1 cellular context compared by ENCODE assay signal in the genomic region with DNA sequence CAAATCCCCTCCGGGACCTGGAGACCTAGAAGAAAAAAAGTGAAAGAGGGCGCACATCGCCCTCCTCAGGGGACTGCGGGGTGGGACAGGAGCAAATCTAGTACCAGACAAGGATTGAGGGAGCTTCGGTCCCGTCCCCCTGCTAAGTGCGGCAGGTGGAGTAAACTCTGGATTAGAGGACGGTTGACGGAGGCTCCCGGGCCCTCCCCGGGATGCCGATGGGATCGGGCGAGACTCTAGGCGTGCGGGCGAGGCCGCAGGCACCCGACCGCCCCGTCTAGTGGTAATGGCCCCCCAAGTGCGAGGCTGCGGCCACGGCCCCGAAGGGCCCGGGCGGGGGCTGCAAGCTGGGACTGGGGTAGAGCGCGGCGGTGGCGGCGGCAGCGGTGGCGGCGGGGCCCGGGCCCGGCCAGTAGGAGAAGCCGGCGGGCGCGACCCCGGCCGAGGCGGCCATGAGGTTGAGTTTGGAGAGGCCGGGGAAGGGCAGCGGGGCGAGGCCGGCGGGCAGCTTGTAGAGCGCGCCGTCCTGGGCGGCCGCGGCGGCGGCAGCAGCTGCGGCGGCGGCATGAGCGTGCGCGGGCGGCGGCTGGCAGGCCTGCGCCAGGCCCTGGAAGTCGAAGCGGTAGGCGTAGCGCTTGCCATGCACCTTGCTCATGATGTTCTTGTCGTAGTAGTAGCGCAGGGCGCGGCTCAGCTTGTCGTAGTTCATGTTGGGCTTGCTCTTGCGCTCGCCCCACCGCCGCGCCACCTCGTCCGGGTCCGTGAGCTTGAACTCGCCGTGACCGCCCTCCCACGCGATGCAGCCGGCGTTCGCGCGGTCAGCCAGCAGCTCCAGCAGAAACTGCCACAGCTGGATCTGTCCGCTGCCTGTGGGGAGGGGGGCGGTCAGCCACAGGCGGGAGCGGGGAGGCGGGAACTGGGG.
TF ChIP-seq lines count a peak whose summit lies in the region.

No MANE protein-coding gene starts in this region.

TF ChIP-seq in HepG2, 621 proteins besides CTCF, POLR2A, EP300 and RAD21:
- TF ChIP-seq ZNF777 (CRISPR knock-in tag; IDR thresholded peaks at IDR 0.05): peak; percentile 54; the same call in 1 of the 2 replicates
- TF ChIP-seq ZFY (CRISPR knock-in tag; IDR thresholded peaks at IDR 0.05): peak; percentile 20; the same call in 1 of the 2 replicates
- peak; percentile 83; the same call in 1 of the 2 replicates for TF ChIP-seq EZH2 (conservative IDR thresholded peaks at IDR 0.05; ENCODE audit: low read depth, low read length)
- TF ChIP-seq, protein P1, sequence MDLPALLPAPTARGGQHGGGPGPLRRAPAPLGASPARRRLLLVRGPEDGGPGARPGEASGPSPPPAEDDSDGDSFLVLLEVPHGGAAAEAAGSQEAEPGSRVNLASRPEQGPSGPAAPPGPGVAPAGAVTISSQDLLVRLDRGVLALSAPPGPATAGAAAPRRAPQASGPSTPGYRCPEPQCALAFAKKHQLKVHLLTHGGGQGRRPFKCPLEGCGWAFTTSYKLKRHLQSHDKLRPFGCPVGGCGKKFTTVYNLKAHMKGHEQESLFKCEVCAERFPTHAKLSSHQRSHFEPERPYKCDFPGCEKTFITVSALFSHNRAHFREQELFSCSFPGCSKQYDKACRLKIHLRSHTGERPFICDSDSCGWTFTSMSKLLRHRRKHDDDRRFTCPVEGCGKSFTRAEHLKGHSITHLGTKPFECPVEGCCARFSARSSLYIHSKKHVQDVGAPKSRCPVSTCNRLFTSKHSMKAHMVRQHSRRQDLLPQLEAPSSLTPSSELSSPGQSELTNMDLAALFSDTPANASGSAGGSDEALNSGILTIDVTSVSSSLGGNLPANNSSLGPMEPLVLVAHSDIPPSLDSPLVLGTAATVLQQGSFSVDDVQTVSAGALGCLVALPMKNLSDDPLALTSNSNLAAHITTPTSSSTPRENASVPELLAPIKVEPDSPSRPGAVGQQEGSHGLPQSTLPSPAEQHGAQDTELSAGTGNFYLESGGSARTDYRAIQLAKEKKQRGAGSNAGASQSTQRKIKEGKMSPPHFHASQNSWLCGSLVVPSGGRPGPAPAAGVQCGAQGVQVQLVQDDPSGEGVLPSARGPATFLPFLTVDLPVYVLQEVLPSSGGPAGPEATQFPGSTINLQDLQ (CRISPR knock-in tag; IDR thresholded peaks at IDR 0.05): 0 out of 2 replicates have a peak, but pooled peaks have one; percentile 29
- no peak for TF ChIP-seq ZKSCAN1 (IDR thresholded peaks at IDR 0.05; ENCODE audit: low read length)
- 0 out of 2 replicates have a peak, but pooled peaks have one; percentile 30 for TF ChIP-seq CENPT (CRISPR knock-in tag; IDR thresholded peaks at IDR 0.05; ENCODE audit: low read depth)
- TF ChIP-seq MAX (IDR thresholded peaks at IDR 0.05): peak; percentile 43; the same call in 1 of the 2 replicates
- no peak for TF ChIP-seq ZNF652 (CRISPR knock-in tag; IDR thresholded peaks at IDR 0.05; ENCODE audit: borderline replicate concordance, low read depth)
- no peak for TF ChIP-seq KLF6 (CRISPR knock-in tag; IDR thresholded peaks at IDR 0.05)
- TF ChIP-seq STAT5B (CRISPR knock-in tag; IDR thresholded peaks at IDR 0.05): no peak
- 0 out of 2 replicates have a peak, but pooled peaks have one; percentile 33 for TF ChIP-seq ZNF563 (CRISPR knock-in tag; IDR thresholded peaks at IDR 0.05)
- TF ChIP-seq PRMT3 (CRISPR knock-in tag; IDR thresholded peaks at IDR 0.05; ENCODE audit: borderline replicate concordance, low read depth): 0 out of 2 replicates have a peak, but pooled peaks have one; percentile 20
- no peak for TF ChIP-seq ZNF703 (CRISPR knock-in tag; IDR thresholded peaks at IDR 0.05; ENCODE audit: borderline replicate concordance)
- TF ChIP-seq KLF13 (CRISPR knock-in tag; IDR thresholded peaks at IDR 0.05): no peak
- TF ChIP-seq ZNF281 (CRISPR knock-in tag; IDR thresholded peaks at IDR 0.05; ENCODE audit: borderline replicate concordance): no peak
TF ChIP-seq in HepG2: peak in this region for 8.
